In genomic region chr2:231621051-231621879, GRCh38 we compare ENCODE assay signal across 9 cellular contexts. TPM values are rescaled to one million over a fixed set of nuclear protein-coding genes. Genes with fewer than 3 reads are reported as not detected.
A peak's percentile ranks its signal among the peaks of the same experiment; 100 is the strongest.
DNase-seq lines count a peak whose midpoint lies in the region; ATAC-seq and TF ChIP-seq lines count a peak whose summit lies in the region.
"Had no signal": no experiment of that assay in that cellular context is flagged by ENCODE, and none has a peak within 500 bp of the region (broad histone marks: within the 10 kb centered on the region; RNA-seq: fewer than 3 reads in every experiment).

No MANE protein-coding gene starts in this region.

- no TSS peak for BruUV-seq in PC-3 (replicated peaks; lab: Mats Ljungman, UMichigan)

- H3F3A ChIP-seq in PC-3 (ENCODE audit: low read length, unreplicated experiment), result no peaks in the 10 kb centered on the region

- H3K9ac ChIP-seq in PC-3 (ENCODE audit: low read length) (peak overlapping the region; percentile 42), skeletal muscle tissue (ENCODE audit: low read depth in 1 of 3, low read length in 3 of 3) (peak overlapping the region in 1 of 3 donors; percentile 45)

- DNase-seq in PC-3, result peak; percentile 55
- peak; percentile 54 for DNase-seq in left ventricle myocardium inferior
- DNase-seq in putamen (ENCODE audit: low spot score), result no peak
- no peak for DNase-seq in stimulated activated CD4-positive, alpha-beta T cell treated with anti-CD3 and anti-CD28 coated beads, Interleukin-12 subunit alpha, Interleukin-12 subunit beta, amount 100 ng/mL, for 4 hours

- H4K20me1 ChIP-seq in PC-3 (ENCODE audit: low read length), result no peaks in the 10 kb centered on the region

- H2AFZ ChIP-seq in PC-3 (ENCODE audit: low read length), result peak overlapping the region; percentile 85

- H3K27me3 ChIP-seq in PC-3 (ENCODE audit: low read length), result no peaks in the 10 kb centered on the region
- no peaks in the 10 kb centered on the region for H3K27me3 ChIP-seq in left ventricle myocardium inferior (ENCODE audit: low read depth)
- no peaks in the 10 kb centered on the region for H3K27me3 ChIP-seq in skeletal muscle tissue (ENCODE audit: control insufficient read depth in 3 of 3, insufficient read depth in 3 of 3, low read length in 3 of 3)

- H3K4me3 ChIP-seq in PC-3 (ENCODE audit: low read length) (peak overlapping the region; percentile 31; the same call in 1 of the 2 replicates), left ventricle myocardium inferior (peak overlapping the region; percentile 43), skeletal muscle tissue (ENCODE audit: low read length in 3 of 3) (peak overlapping the region in 2 of 3 donors; percentile 2 to 35)

- H3K79me2 ChIP-seq in PC-3 (ENCODE audit: low read length), result no peaks in the 10 kb centered on the region

- ATAC-seq in HG03432 (IDR thresholded peaks at IDR 0.05; ENCODE audit: unreplicated experiment) (peak; percentile 54), PC-3 (peak; percentile 70), GM21381 (IDR thresholded peaks at IDR 0.05; ENCODE audit: unreplicated experiment) (no peak), HG03469 (IDR thresholded peaks at IDR 0.05; ENCODE audit: unreplicated experiment) (no peak)

- peak overlapping the region; percentile 80 for H3K4me2 ChIP-seq in PC-3 (ENCODE audit: low read length)

- H3K36me3 ChIP-seq in PC-3 (ENCODE audit: low read depth, low read length) (no peaks in the 10 kb centered on the region), left ventricle myocardium inferior (no peaks in the 10 kb centered on the region), skeletal muscle tissue (ENCODE audit: control insufficient read depth in 3 of 3, insufficient read depth in 3 of 3, low read length in 3 of 3) (no peaks in the 10 kb centered on the region)

- no peaks in the 10 kb centered on the region for H3K9me2 ChIP-seq in PC-3 (replicated peaks; ENCODE audit: low read length)

- H3K9me3 ChIP-seq in PC-3 (ENCODE audit: low read length), result no peaks in the 10 kb centered on the region
- no peaks in the 10 kb centered on the region for H3K9me3 ChIP-seq in left ventricle myocardium inferior (replicated peaks)
- no peaks in the 10 kb centered on the region for H3K9me3 ChIP-seq in skeletal muscle tissue (ENCODE audit: control insufficient read depth in 3 of 3, low read length in 3 of 3)

- CTCF ChIA-PET in PC-3 (lab: Charles Lee), result no interaction called here

- TF ChIP-seq CTCF in PC-3 (conservative IDR thresholded peaks at IDR 0.05; ENCODE audit: low read depth, low read length) (no peak), left ventricle myocardium inferior (IDR thresholded peaks at IDR 0.05; ENCODE audit: borderline replicate concordance) (no peak)

- intact Hi-C loops in PC-3 (cut with micrococcal nuclease), result no loop called here
- intact Hi-C loops in left ventricle myocardium inferior (cut with micrococcal nuclease), result no loop called here

- H3K27ac ChIP-seq in PC-3 (ENCODE audit: low read length) (peak overlapping the region; percentile 59), left ventricle myocardium inferior (replicated peaks) (peak overlapping the region; percentile 76), skeletal muscle tissue (ENCODE audit: low read depth, low read length) (peak overlapping the region; percentile 71)

- H3K4me1 ChIP-seq in PC-3 (ENCODE audit: insufficient read depth, low read length) (peaks cover 35% of the 10 kb centered on the region), left ventricle myocardium inferior (peaks cover 29% of the 10 kb centered on the region), skeletal muscle tissue (ENCODE audit: control insufficient read depth in 3 of 3, insufficient read depth in 3 of 3, low read length in 3 of 3) (peaks cover 0 to 6% (median 4%) of the 10 kb centered on the region in 3 donors)

- POLR2A ChIA-PET in PC-3 (lab: Charles Lee; ENCODE audit: unreplicated experiment), result no interaction called here

RNA-seq across cellular contexts. Expression of gene TEX44, which starts 28.6 kb away (rescaled TPM):
- total RNA-seq in PC-3 (2014; rRNA removed) (not detected in 2 replicates), left ventricle myocardium inferior (not detected), skeletal muscle tissue (not detected)
- total RNA-seq: dermis microvascular lymphatic vessel endothelial cell had no signal

Comparison
In these comparisons a context has a peak if more than half of its experiments do, and no peak if none do; other contexts are left out.
1. ATAC-seq: peak in HG03432 (single experiment) and PC-3 (single experiment); none in GM21381 (single experiment) and HG03469 (single experiment).
2. DNase-seq: peak in PC-3 (single experiment) and left ventricle myocardium inferior (single experiment); none in putamen (single experiment) and stimulated activated CD4-positive, alpha-beta T cell treated with anti-CD3 and anti-CD28 coated beads, Interleukin-12 subunit alpha, Interleukin-12 subunit beta, amount 100 ng/mL, for 4 hours (single experiment).
3. Peak in every context shown above with its lines, with median percentiles within 50 percentile points of each other: H3K27ac ChIP-seq and H3K4me3 ChIP-seq.